ENCODE assay signal across 27 cellular contexts in genomic region chr14:87217023-87217422, GRCh38.
"Had no signal": no experiment of that assay in that cellular context is flagged by ENCODE, and none has a peak within 500 bp of the region (broad histone marks: within the 10 kb centered on the region; RNA-seq: fewer than 3 reads in every experiment).

No MANE protein-coding gene starts in this region.

- H3K36me3 ChIP-seq: ascending aorta, brain microvascular endothelial cell, esophagus muscularis mucosa, gastrocnemius medialis had no signal

- DNase-seq: activated CD4-positive, alpha-beta memory T cell treated with anti-CD3 and anti-CD28 coated beads for 36 hours; activated CD4-positive, alpha-beta T cell treated with anti-CD3 and anti-CD28 coated beads for 36 hours; activated CD4-positive, alpha-beta T cell treated with anti-CD3 and anti-CD28 coated beads, Interleukin-2, amount 10 ng/mL, durations not matched to agents 24 days and 14 days; activated CD4-positive, CD25-positive, alpha-beta regulatory T cell; activated CD4-positive, CD25-positive, alpha-beta regulatory T cell treated with anti-CD3 and anti-CD28 coated beads, Interleukin-2, amount 50 U/mL, for 72 hours; activated CD8-positive, alpha-beta memory T cell treated with anti-CD3 and anti-CD28 coated beads, Interleukin-2, amount 50 U/mL, for 48 hours; activated CD8-positive, alpha-beta T cell treated with anti-CD3 and anti-CD28 coated beads, Interleukin-2, amount 10 ng/mL, durations not matched to agents 7 days and 5 days; activated gamma-delta T cell; activated naive CD4-positive, alpha-beta T cell; activated naive CD4-positive, alpha-beta T cell treated with anti-CD3 and anti-CD28 coated beads, Interleukin-2, amount 10 ng/mL, durations not matched to agents 7 days and 5 days; activated naive CD8-positive, alpha-beta T cell treated with anti-CD3 and anti-CD28 coated beads, Interleukin-2, amount 10 ng/mL, durations not matched to agents 7 days and 5 days; activated T-cell treated with anti-CD3 and anti-CD28 coated beads for 4 hours; activated T-cell treated with anti-CD3 and anti-CD28 coated beads, Interleukin-2, amount 50 U/mL, for 24 hours; activated T-cell treated with anti-CD3 and anti-CD28 coated beads, Interleukin-2, amount 50 U/mL, for 72 hours; brain microvascular endothelial cell; dorsolateral prefrontal cortex; effector memory CD4-positive, alpha-beta T cell; erythroblast; foreskin keratinocyte; gastrocnemius medialis; head of caudate nucleus; T-helper 2 cell had no signal

- H3K4me1 ChIP-seq: ascending aorta, esophagus muscularis mucosa, gastrocnemius medialis had no signal

- FAIRE-seq: bronchial epithelial cell had no signal

- ATAC-seq: activated CD4-positive, alpha-beta T cell treated with anti-CD3 and anti-CD28 coated beads for 36 hours; activated CD8-positive, alpha-beta T cell treated with anti-CD3 and anti-CD28 coated beads, Interleukin-2, amount 10 ng/mL, durations not matched to agents 7 days and 5 days; activated naive CD4-positive, alpha-beta T cell treated with anti-CD3 and anti-CD28 coated beads, Interleukin-2, amount 50 U/mL, for 72 hours; activated T-cell treated with anti-CD3 and anti-CD28 coated beads, Interleukin-2, amount 50 U/mL, for 72 hours; foreskin keratinocyte; gastrocnemius medialis had no signal

- H3K27me3 ChIP-seq: ascending aorta, brain microvascular endothelial cell, dorsolateral prefrontal cortex, esophagus muscularis mucosa, foreskin keratinocyte, gastrocnemius medialis had no signal

- H3K4me3 ChIP-seq: ascending aorta, coronary artery, dorsolateral prefrontal cortex, esophagus muscularis mucosa, gastrocnemius medialis had no signal

- H3K9me3 ChIP-seq: ascending aorta, esophagus muscularis mucosa, gastrocnemius medialis had no signal

- H3K27ac ChIP-seq: ascending aorta, brain microvascular endothelial cell, coronary artery, dorsolateral prefrontal cortex, esophagus muscularis mucosa, foreskin keratinocyte, gastrocnemius medialis had no signal
